ENCODE assay signal across 1 cellular context in genomic region chr16:3007957-3008748, GRCh38.
TF ChIP-seq lines count a peak whose summit lies in the region.

No MANE protein-coding gene starts in this region.

TF ChIP-seq in endothelial cell of umbilical vein, 7 proteins besides CTCF, POLR2A, EP300 and RAD21:
- peak; percentile 22 for TF ChIP-seq GATA2 (IDR thresholded peaks at IDR 0.05; ENCODE audit: insufficient read depth, insufficient read length, low read depth, low read length)
- TF ChIP-seq FOS (IDR thresholded peaks at IDR 0.05; ENCODE audit: borderline replicate concordance, insufficient read depth, low read length): no peak
- no peak for TF ChIP-seq MYC (IDR thresholded peaks at IDR 0.05; ENCODE audit: low read depth, low read length)
- no peak for TF ChIP-seq MAX (IDR thresholded peaks at IDR 0.05; ENCODE audit: insufficient read depth, insufficient read length)
TF ChIP-seq in endothelial cell of umbilical vein: peak in this region for 1.
